ENCODE assay signal across 22 cellular contexts in the genomic region with DNA sequence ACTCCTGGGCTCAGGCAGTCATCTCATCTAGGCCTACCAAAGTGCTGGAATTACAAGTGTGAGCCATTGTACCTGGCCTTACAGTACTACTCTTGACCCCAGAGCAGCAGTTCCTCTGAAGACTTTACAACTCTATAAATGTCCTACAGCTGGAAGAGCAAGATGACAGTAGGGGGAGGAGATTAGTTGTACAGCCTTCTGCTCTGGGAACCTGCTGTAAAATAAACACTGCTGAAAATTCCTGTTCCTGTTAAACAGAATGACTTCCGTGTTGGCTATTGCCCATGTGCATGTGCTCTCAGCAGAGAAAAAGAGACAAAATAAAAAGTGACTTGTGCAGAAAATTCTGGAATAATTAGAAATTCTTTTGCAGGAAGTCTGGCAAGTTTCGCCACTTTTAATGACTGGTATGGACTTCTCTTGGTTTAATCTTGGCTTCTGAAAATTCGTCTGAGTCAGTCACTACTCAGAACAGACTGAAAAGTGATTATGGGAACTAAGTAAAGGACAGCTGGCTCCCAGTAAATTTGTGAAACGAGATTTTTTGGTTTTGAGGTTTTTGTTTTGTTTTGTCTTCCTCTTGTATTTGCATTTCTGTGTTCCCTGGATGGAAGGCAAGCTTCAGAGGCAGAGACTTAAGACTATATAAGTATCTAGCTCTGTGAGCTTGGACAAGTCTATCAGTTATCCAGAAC.
A peak's percentile ranks its signal among the peaks of the same experiment; 100 is the strongest.
DNase-seq lines count a peak whose midpoint lies in the region; ATAC-seq and TF ChIP-seq lines count a peak whose summit lies in the region.
"Had no signal": no experiment of that assay in that cellular context is flagged by ENCODE, and none has a peak within 500 bp of the region (broad histone marks: within the 10 kb centered on the region; RNA-seq: fewer than 3 reads in every experiment).

No MANE protein-coding gene starts in this region.

- no peak overlapping the region for H3K4me3 ChIP-seq in LNCaP clone FGC (ENCODE audit: low read depth, low read length)
- no peak overlapping the region for H3K4me3 ChIP-seq in colonic mucosa
- no peak overlapping the region for H3K4me3 ChIP-seq in smooth muscle cell
- no peak overlapping the region for H3K4me3 ChIP-seq in left ventricle myocardium inferior
- H3K4me3 ChIP-seq: MG63 had no signal

- H3F3A ChIP-seq in smooth muscle cell (ENCODE audit: low read depth) = peaks cover 9% of the 10 kb centered on the region

- no peaks in the 10 kb centered on the region for H3K9me3 ChIP-seq in colonic mucosa
- no peaks in the 10 kb centered on the region for H3K9me3 ChIP-seq in smooth muscle cell (replicated peaks; ENCODE audit: low read depth)
- no peaks in the 10 kb centered on the region for H3K9me3 ChIP-seq in left ventricle myocardium inferior (replicated peaks)
- H3K9me3 ChIP-seq: MG63 had no signal

- intact Hi-C loops in colonic mucosa (cut with DNase I) = no loop called here
- intact Hi-C loops in left ventricle myocardium inferior (cut with micrococcal nuclease) = no loop called here

- no peaks in the 10 kb centered on the region for H3K27me3 ChIP-seq in colonic mucosa
- H3K27me3 ChIP-seq in smooth muscle cell (ENCODE audit: low read depth) = no peaks in the 10 kb centered on the region
- H3K27me3 ChIP-seq in left ventricle myocardium inferior (ENCODE audit: low read depth) = no peaks in the 10 kb centered on the region
- H3K27me3 ChIP-seq: MG63 had no signal

- H3K9ac ChIP-seq in colonic mucosa (ENCODE audit: low read depth in 2 of 2, low read length in 2 of 2) (no peak overlapping the region), smooth muscle cell (ENCODE audit: low read depth) (no peak overlapping the region)

- ATAC-seq in GM18870 (IDR thresholded peaks at IDR 0.05; ENCODE audit: unreplicated experiment) = peak; percentile 55
- ATAC-seq: natural killer cell treated with Interleukin-12 subunit alpha and Interleukin-12 subunit beta and Interleukin-15 and Interleukin-18, amount 100 ng/mL, for 72 hours; SK-N-SH treated with all-trans-retinoic acid at 6 μM for 48 hours; T-helper 17 cell had no signal

- WGBS in smooth muscle cell (ENCODE audit: low lambda C conversion rate) = 23% methylated on average over 4 of the region's 4 CpGs

- DNase-seq in LNCaP clone FGC (ENCODE audit: low read depth) = peak; percentile 94
- DNase-seq in colonic mucosa = peak; percentile 47
- DNase-seq in smooth muscle cell (lab: John Stamatoyannopoulos, UW; ENCODE audit: unreplicated experiment) = no peak
- DNase-seq in D341Med (ENCODE audit: low spot score) = no peak
- no peak for DNase-seq in cerebellar nuclear complex (lab: John Stamatoyannopoulos, UW)
- no peak for DNase-seq in left ventricle myocardium inferior
- DNase-seq: activated CD4-positive, alpha-beta T cell treated with anti-CD3 and anti-CD28 coated beads for 4 hours; activated CD8-positive, alpha-beta memory T cell treated with anti-CD3 and anti-CD28 coated beads for 24 hours; activated effector memory CD4-positive, alpha-beta T cell treated with anti-CD3 and anti-CD28 coated beads, Interleukin-2, amount 50 U/mL, for 16 hours; H9; MG63; NCI-H1417; NCI-H2029 treated with DMSO at 0.1 percent for 48 hours; NCI-H345; NCI-H748 treated with DMSO at 0.1 percent for 48 hours; stimulated activated CD4-positive, alpha-beta T cell treated with anti-CD3 and anti-CD28 coated beads, Interleukin-2, amount 100 ng/mL, for 24 hours; T-helper 17 cell; trophoblast cell had no signal

- H3K4me1 ChIP-seq in colonic mucosa = no peaks in the 10 kb centered on the region
- H3K4me1 ChIP-seq in smooth muscle cell (ENCODE audit: low read depth) = no peaks in the 10 kb centered on the region
- no peaks in the 10 kb centered on the region for H3K4me1 ChIP-seq in left ventricle myocardium inferior

- H3K79me2 ChIP-seq in smooth muscle cell (ENCODE audit: low read depth) = no peaks in the 10 kb centered on the region

- H3K36me3 ChIP-seq in colonic mucosa (no peaks in the 10 kb centered on the region), smooth muscle cell (ENCODE audit: low read depth) (no peaks in the 10 kb centered on the region), left ventricle myocardium inferior (no peaks in the 10 kb centered on the region)
- H3K36me3 ChIP-seq: MG63 had no signal

- TF ChIP-seq CTCF in LNCaP clone FGC (IDR thresholded peaks at IDR 0.05; ENCODE audit: control insufficient read depth, extremely low read depth, insufficient read depth) (no peak), colonic mucosa (IDR thresholded peaks at IDR 0.05) (no peak), smooth muscle cell (IDR thresholded peaks at IDR 0.05; ENCODE audit: borderline replicate concordance, insufficient read depth, poor library complexity, severe bottlenecking) (no peak), left ventricle myocardium inferior (IDR thresholded peaks at IDR 0.05; ENCODE audit: borderline replicate concordance) (no peak)

- H2AFZ ChIP-seq in smooth muscle cell (ENCODE audit: low read depth) = no peak overlapping the region

- H3K27ac ChIP-seq in colonic mucosa (peak overlapping the region; percentile 24), smooth muscle cell (ENCODE audit: low read depth) (peak overlapping the region; percentile 44), left ventricle myocardium inferior (replicated peaks) (no peak overlapping the region)
- H3K27ac ChIP-seq: RWPE1 had no signal

- no peaks in the 10 kb centered on the region for H4K20me1 ChIP-seq in smooth muscle cell (ENCODE audit: low read depth)

- H3K4me2 ChIP-seq in smooth muscle cell = peak overlapping the region; percentile 33

Comparison
In these comparisons a context has a peak if more than half of its experiments do, and no peak if none do; other contexts are left out.
1. DNase-seq: peak in LNCaP clone FGC (single experiment) and colonic mucosa (single experiment); none in smooth muscle cell (single experiment), D341Med (single experiment), cerebellar nuclear complex (0 of 2) and left ventricle myocardium inferior (single experiment).